In the genomic region with DNA sequence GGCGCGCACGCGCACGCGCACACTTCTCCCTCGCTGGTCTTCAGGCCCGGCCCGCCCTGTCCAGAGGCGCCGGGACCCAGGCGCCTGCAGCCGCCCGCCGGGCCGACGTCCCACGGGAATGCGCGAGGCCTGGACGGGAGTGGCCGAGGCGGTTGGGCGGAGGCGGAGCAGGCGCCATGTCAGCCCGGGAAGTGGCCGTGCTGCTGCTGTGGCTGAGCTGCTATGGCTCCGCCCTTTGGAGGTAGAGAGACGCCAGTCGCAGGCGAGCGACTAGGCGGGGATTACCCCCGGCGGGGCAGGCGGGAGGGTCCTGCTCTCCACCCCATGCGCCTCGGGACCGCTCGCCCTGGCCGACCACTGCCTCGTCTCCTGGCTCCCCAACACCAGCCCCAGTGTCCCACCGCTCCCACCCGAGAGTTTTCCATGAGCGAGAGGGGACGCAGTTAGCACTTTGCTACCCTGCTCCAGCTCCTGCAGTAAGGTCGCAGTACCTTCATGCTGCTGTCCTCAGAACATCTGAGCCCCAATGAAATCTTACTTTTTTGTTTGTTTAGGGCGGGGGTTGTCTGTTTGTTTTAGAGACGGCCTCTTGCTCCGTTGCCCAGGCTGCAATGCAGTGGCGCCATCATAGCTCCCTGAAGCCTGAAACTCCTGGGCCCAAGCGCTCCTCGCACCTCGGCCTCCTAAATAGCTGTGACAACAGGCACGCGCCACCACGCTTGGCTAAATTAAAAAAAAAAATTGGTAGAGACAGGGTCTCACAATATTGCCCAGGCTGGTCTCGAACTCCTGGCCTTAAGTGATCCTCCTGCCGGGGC, we compare ENCODE assay signal across 8 cellular contexts. TPM values are rescaled to one million over a fixed set of nuclear protein-coding genes. Genes with fewer than 3 reads are reported as not detected.
DNase-seq lines count a peak whose midpoint lies in the region; ATAC-seq and TF ChIP-seq lines count a peak whose summit lies in the region.

TSS of gene CATSPERE (plus strand) at position 20 of the 818 bp plus-strand sequence. CDS start at position 177, 157 bp downstream.

- no peaks in the 10 kb centered on the region for H3K36me3 ChIP-seq in Caco-2 (ENCODE audit: control insufficient read depth, insufficient read depth, low read length)
- H3K36me3 ChIP-seq in gastroesophageal sphincter, result no peaks in the 10 kb centered on the region
- peaks cover 5% of the 10 kb centered on the region for H3K36me3 ChIP-seq in neural progenitor cell
- H3K36me3 ChIP-seq in stomach, result no peaks in the 10 kb centered on the region

- 24 to 35% methylated on average over 11 to 12 of the region's 60 CpGs for WGBS in gastroesophageal sphincter (ENCODE audit: low coverage in 1 of 2), 2 donors
- WGBS in stomach, 5 donors, result 13 to 18% (median 14%) methylated on average over 52 to 60 of the region's 60 CpGs

- H3K27me3 ChIP-seq in Caco-2 (replicated peaks; ENCODE audit: control insufficient read depth, insufficient read depth, low read length) (no peaks in the 10 kb centered on the region), gastroesophageal sphincter (no peaks in the 10 kb centered on the region), neural progenitor cell (no peaks in the 10 kb centered on the region), stomach (no peaks in the 10 kb centered on the region)

- H3K27me3 Mint-ChIP-seq in Caco-2 (ENCODE audit: insufficient read depth, unreplicated experiment), result no peaks in the 10 kb centered on the region
- no peaks in the 10 kb centered on the region for H3K27me3 Mint-ChIP-seq in activated naive CD4-positive, alpha-beta T cell treated with anti-CD3 and anti-CD28 coated beads for 36 hours (ENCODE audit: low read depth)
- peaks cover 2% of the 10 kb centered on the region for H3K27me3 Mint-ChIP-seq in neural progenitor cell (ENCODE audit: insufficient read depth, low read depth)

- H3K9me3 Mint-ChIP-seq in Caco-2 (ENCODE audit: unreplicated experiment), result no peaks in the 10 kb centered on the region
- H3K9me3 Mint-ChIP-seq in activated naive CD4-positive, alpha-beta T cell treated with anti-CD3 and anti-CD28 coated beads for 36 hours, result peaks cover 5% of the 10 kb centered on the region
- peaks cover 15% of the 10 kb centered on the region for H3K9me3 Mint-ChIP-seq in neural progenitor cell

- no peaks in the 10 kb centered on the region for H4K20me1 ChIP-seq in neural progenitor cell (ENCODE audit: low read depth)

- H3K27ac ChIP-seq in gastroesophageal sphincter, result peak within 1 kb of the TSS; percentile 58 to 94 (median 92)
- no peak within 1 kb of the TSS for H3K27ac ChIP-seq in neural progenitor cell
- H3K27ac ChIP-seq in stomach, result peak within 1 kb of the TSS; percentile 86 to 94 (median 92)

- CTCF ChIA-PET in Caco-2 (lab: Charles Lee), result interaction anchor here (0.6 kb wide), 1 partner anchor 336 kb away, joined by 4 read pairs; no protein-coding TSS in a partner anchor
- CTCF ChIA-PET in activated naive CD4-positive, alpha-beta T cell treated with anti-CD3 and anti-CD28 coated beads for 36 hours (lab: Charles Lee), result interaction anchor here (0.7 to 0.8 kb wide), 2 partner anchors 142 to 340 kb away, joined by 3 read pairs; no protein-coding TSS in a partner anchor

- DNase-seq in Caco-2 (peak; percentile 95), RPMI7951 (ENCODE audit: low read depth) (peak; percentile 86), neural progenitor cell (ENCODE audit: low spot score) (peak; percentile 80), stomach (peak; percentile 93)
- DNase-seq in activated naive CD4-positive, alpha-beta T cell treated with anti-CD3 and anti-CD28 coated beads for 36 hours, result peak; percentile 80

- H3K4me3 ChIP-seq in Caco-2 (ENCODE audit: low read depth, low read length) (peak within 1 kb of the TSS; percentile 58), gastroesophageal sphincter (peak within 1 kb of the TSS; percentile 39 to 65), neural progenitor cell (peak within 1 kb of the TSS; percentile 44), stomach (peak within 1 kb of the TSS; percentile 53 to 61 (median 59))

- peak within 1 kb of the TSS; percentile 68 for H3K4me3 Mint-ChIP-seq in Caco-2 (ENCODE audit: unreplicated experiment)
- peak within 1 kb of the TSS; percentile 90 for H3K4me3 Mint-ChIP-seq in activated naive CD4-positive, alpha-beta T cell treated with anti-CD3 and anti-CD28 coated beads for 36 hours
- peak within 1 kb of the TSS; percentile 77 for H3K4me3 Mint-ChIP-seq in neural progenitor cell

- no peak for TF ChIP-seq CTCF in Caco-2 (IDR thresholded peaks at IDR 0.05; ENCODE audit: insufficient read depth in 1 of 2, low read depth in 1 of 2, low read length in 1 of 2, severe bottlenecking in 1 of 2, unreplicated experiment in 1 of 2)
- TF ChIP-seq CTCF in gastroesophageal sphincter (IDR thresholded peaks at IDR 0.05), result peak in 1 of 4 experiments; percentile 22
- no peak for TF ChIP-seq CTCF in neural progenitor cell (IDR thresholded peaks at IDR 0.05)
- no peak for TF ChIP-seq CTCF in stomach (IDR thresholded peaks at IDR 0.05)

- TF ChIP-seq POLR2A in gastroesophageal sphincter (IDR thresholded peaks at IDR 0.05) (peak; percentile 80 to 86), stomach (IDR thresholded peaks at IDR 0.05) (peak in 2 of 4 donors; percentile 17 to 66)

- H3K27ac Mint-ChIP-seq in Caco-2 (ENCODE audit: unreplicated experiment), result peak within 1 kb of the TSS; percentile 85
- peak within 1 kb of the TSS; percentile 97 for H3K27ac Mint-ChIP-seq in activated naive CD4-positive, alpha-beta T cell treated with anti-CD3 and anti-CD28 coated beads for 36 hours
- H3K27ac Mint-ChIP-seq in neural progenitor cell, result peak within 1 kb of the TSS; percentile 82

- H2AFZ ChIP-seq in neural progenitor cell (replicated peaks), result peak within 1 kb of the TSS; percentile 80

- BruUV-seq in Caco-2 (replicated peaks; lab: Mats Ljungman, UMichigan), result TSS peak; percentile 20

- H3K4me1 ChIP-seq in Caco-2 (peaks cover 44% of the 10 kb centered on the region), gastroesophageal sphincter (peaks cover 0 to 9% (median 5%) of the 10 kb centered on the region in 3 donors), neural progenitor cell (peaks cover 3% of the 10 kb centered on the region), stomach (peaks cover 6 to 21% (median 12%) of the 10 kb centered on the region in 4 donors)

- H3K4me1 Mint-ChIP-seq in Caco-2 (ENCODE audit: low read depth, unreplicated experiment) (peaks cover 28% of the 10 kb centered on the region), neural progenitor cell (peaks cover 2% of the 10 kb centered on the region)
- H3K4me1 Mint-ChIP-seq in activated naive CD4-positive, alpha-beta T cell treated with anti-CD3 and anti-CD28 coated beads for 36 hours (ENCODE audit: low read depth), result peaks cover 12% of the 10 kb centered on the region

- H3K4me2 ChIP-seq in neural progenitor cell, result peak within 1 kb of the TSS; percentile 62

- POLR2A ChIA-PET in Caco-2 (lab: Charles Lee), result interaction anchor here (0.6 to 1.0 kb wide), 5 partner anchors 10 to 372 kb away, joined by 3 to 4 read pairs (median 3); no protein-coding TSS in a partner anchor

- H3K9me3 ChIP-seq in Caco-2, result no peaks in the 10 kb centered on the region
- no peaks in the 10 kb centered on the region for H3K9me3 ChIP-seq in gastroesophageal sphincter
- peaks cover 17% of the 10 kb centered on the region for H3K9me3 ChIP-seq in neural progenitor cell (ENCODE audit: low read depth)
- H3K9me3 ChIP-seq in stomach, result no peaks in the 10 kb centered on the region

- no peak within 1 kb of the TSS for H3K9ac ChIP-seq in neural progenitor cell

- H3K36me3 Mint-ChIP-seq in Caco-2 (ENCODE audit: insufficient read depth, unreplicated experiment) (peaks cover 11% of the 10 kb centered on the region), neural progenitor cell (peaks cover 10% of the 10 kb centered on the region)
- peaks cover 3% of the 10 kb centered on the region for H3K36me3 Mint-ChIP-seq in activated naive CD4-positive, alpha-beta T cell treated with anti-CD3 and anti-CD28 coated beads for 36 hours (ENCODE audit: low read depth)

- peaks cover 5% of the 10 kb centered on the region for H3F3A ChIP-seq in neural progenitor cell (ENCODE audit: low read depth)

- no peak for TF ChIP-seq EP300 in gastroesophageal sphincter (IDR thresholded peaks at IDR 0.05)
- TF ChIP-seq EP300 in stomach (IDR thresholded peaks at IDR 0.05), result no peak

- H3K79me2 ChIP-seq in neural progenitor cell (ENCODE audit: low read depth), result no peaks in the 10 kb centered on the region

- ATAC-seq in GM19455 (IDR thresholded peaks at IDR 0.05; ENCODE audit: unreplicated experiment) (peak; percentile 98), HG03571 (IDR thresholded peaks at IDR 0.05; ENCODE audit: unreplicated experiment) (peak; percentile 99), gastroesophageal sphincter (peak; percentile 99)

- intact Hi-C loops in Caco-2 (cut with micrococcal nuclease; ENCODE audit: unreplicated experiment), result loop anchor here (1.0 to 2.0 kb wide), 3 partner anchors 9 to 509 kb away; no protein-coding TSS in a partner anchor
- intact Hi-C loops in activated naive CD4-positive, alpha-beta T cell treated with anti-CD3 and anti-CD28 coated beads for 36 hours (cut with micrococcal nuclease), result loop anchor here (1.0 kb wide), 2 partner anchors 9 to 191 kb away; no protein-coding TSS in a partner anchor
- intact Hi-C loops in stomach (cut with DNase I; ENCODE audit: low total_unique reads), result no loop called here

RNA-seq across cellular contexts. Expression of gene CATSPERE, which starts in this region (rescaled TPM):
- 0.14 and 0.79 TPM in 2 replicates for total RNA-seq in Caco-2 (2022)
- total RNA-seq in RPMI7951 (2014; rRNA removed; shearing (Covaris generic)), result under 0.01 and 0.29 TPM in 2 replicates
- total RNA-seq in activated naive CD4-positive, alpha-beta T cell treated with anti-CD3 and anti-CD28 coated beads for 36 hours, result under 1 TPM; 0.17 TPM
- total RNA-seq in gastroesophageal sphincter, result 1 to 10 TPM; 1.2 to 2.7 (median 2.3) TPM
- 0.86 and 1.1 TPM in 2 replicates for total RNA-seq in neural progenitor cell (ENCODE audit: low replicate concordance)
- total RNA-seq in stomach, result 1 to 10 TPM in 1 of 5 donors, under 1 TPM in 1, not detected in 3; 0.89 to 4.6 TPM
- polyA plus RNA-seq in stomach, result under 1 TPM in 2 of 3 donors, not detected in 1; 0.31 to 0.38 TPM

Comparison
In these comparisons a context has a peak if more than half of its experiments do, and no peak if none do; other contexts are left out.
1. Peak in DNase-seq and H3K4me3 ChIP-seq in Caco-2; RNA of the gene not detected or under 1 TPM.
2. Peak in DNase-seq in RPMI7951; RNA of the gene not detected or under 1 TPM.
3. Peak in DNase-seq in activated naive CD4-positive, alpha-beta T cell treated with anti-CD3 and anti-CD28 coated beads for 36 hours; RNA of the gene not detected or under 1 TPM.